Comparison of ENCODE assay signal across 28 cellular contexts in the genomic region with DNA sequence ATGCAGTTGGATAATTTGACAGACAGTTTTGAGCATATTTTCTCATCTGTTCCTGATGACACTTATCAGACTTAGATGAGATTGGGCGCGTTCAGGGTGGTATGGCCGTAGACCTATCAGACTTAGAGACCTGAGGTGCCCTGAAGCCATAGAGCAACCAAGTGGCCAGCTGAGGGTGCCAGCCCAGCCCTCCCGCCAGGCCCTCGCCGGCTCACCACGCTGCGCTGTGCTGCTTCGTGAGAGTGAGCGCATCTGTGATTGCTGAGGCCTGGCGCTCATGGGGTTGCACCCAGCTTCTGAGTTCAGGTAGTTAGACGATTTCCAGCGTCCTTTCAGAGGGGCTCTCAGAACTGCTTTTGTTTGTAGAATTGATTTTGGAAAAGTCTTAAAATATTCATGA.
"Had no signal": no experiment of that assay in that cellular context is flagged by ENCODE, and none has a peak within 500 bp of the region (broad histone marks: within the 10 kb centered on the region; RNA-seq: fewer than 3 reads in every experiment).

No MANE protein-coding gene starts in this region.

- H3K4me1 ChIP-seq: colonic mucosa, foreskin keratinocyte, left lung, tibial artery had no signal

- H3K4me3 ChIP-seq: colonic mucosa, gastroesophageal sphincter, heart left ventricle, hepatocyte, left lung, mucosa of descending colon, smooth muscle cell, testis, tibial artery had no signal

- H2AFZ ChIP-seq: hepatocyte had no signal

- ATAC-seq: esophagus mucosa; foreskin keratinocyte; gastroesophageal sphincter; heart left ventricle; left lung; mucosa of descending colon; natural killer cell treated with Interleukin-12 subunit alpha and Interleukin-12 subunit beta and Interleukin-15 and Interleukin-18, amount 100 ng/mL, for 72 hours; sciatic nerve had no signal

- H3K27me3 ChIP-seq: colonic mucosa, foreskin keratinocyte, gastroesophageal sphincter, heart left ventricle, hepatocyte, left lung, testis, tibial artery had no signal

- H3K36me3 ChIP-seq: colonic mucosa had no signal

- H3K9me3 ChIP-seq: colonic mucosa, mucosa of descending colon, testis, tibial artery had no signal

- H3K4me2 ChIP-seq: hepatocyte, smooth muscle cell had no signal

- H3K27ac ChIP-seq: colonic mucosa, epithelial cell of prostate, foreskin keratinocyte, gastroesophageal sphincter, heart left ventricle, hepatocyte, left lung, testis, tibial artery had no signal

- FAIRE-seq: kidney, urothelium cell line had no signal

- DNase-seq: colonic mucosa; effector CD8-positive, alpha-beta T cell; endodermal cell; foreskin keratinocyte; heart left ventricle; kidney; left lung; mesenchymal stem cell; mucosa of descending colon; naive B cell; posterior cingulate gyrus; retina; stimulated activated CD4-positive, alpha-beta T cell treated with anti-CD3 and anti-CD28 coated beads, Interleukin-12 subunit alpha, Interleukin-12 subunit beta, amount 100 ng/mL, for 4 hours; stimulated activated CD4-positive, alpha-beta T cell treated with anti-CD3 and anti-CD28 coated beads, Interleukin-1b, Interleukin-23, amount 100 ng/mL, for 48 hours; stimulated activated CD4-positive, alpha-beta T cell treated with anti-CD3 and anti-CD28 coated beads, Interleukin-4, amount 100 ng/mL, for 1 hour; stimulated activated CD8-positive, alpha-beta memory T cell treated with anti-CD3 and anti-CD28 coated beads, Interleukin-4, amount 100 ng/mL, for 48 hours; stimulated activated naive CD4-positive, alpha-beta T cell treated with Interleukin-2 at 50 U/mL for 16 hours; substantia nigra; testis had no signal
